In the genomic region with DNA sequence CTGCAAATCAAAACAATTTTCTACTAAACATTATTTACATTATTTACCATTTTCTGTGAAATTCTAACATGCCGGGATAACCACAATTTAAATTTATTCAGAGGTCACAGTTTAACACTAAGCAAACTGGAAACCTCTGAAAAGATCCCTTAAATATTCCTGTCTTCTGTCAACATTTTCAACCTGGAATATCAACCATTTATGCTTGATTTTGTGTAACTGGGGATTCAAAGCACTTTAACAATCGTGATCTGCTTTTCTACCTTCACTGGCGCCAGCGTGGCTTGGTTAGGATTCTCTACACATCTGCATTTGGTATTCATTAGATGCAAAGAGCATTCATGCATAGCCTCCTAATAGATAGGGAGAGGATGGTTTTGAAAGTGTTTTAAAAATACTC, we compare ENCODE assay signal across 1 cellular context.
TF ChIP-seq lines count a peak whose summit lies in the region.

No MANE protein-coding gene starts in this region.

TF ChIP-seq in SK-N-SH treated with all-trans-retinoic acid at 6 μM for 48 hours, 23 proteins besides CTCF, POLR2A, EP300 and RAD21 (continued from another document):
- TF ChIP-seq RARB (CRISPR knock-in tag; IDR thresholded peaks at IDR 0.05): no peak
- TF ChIP-seq, protein P1, sequence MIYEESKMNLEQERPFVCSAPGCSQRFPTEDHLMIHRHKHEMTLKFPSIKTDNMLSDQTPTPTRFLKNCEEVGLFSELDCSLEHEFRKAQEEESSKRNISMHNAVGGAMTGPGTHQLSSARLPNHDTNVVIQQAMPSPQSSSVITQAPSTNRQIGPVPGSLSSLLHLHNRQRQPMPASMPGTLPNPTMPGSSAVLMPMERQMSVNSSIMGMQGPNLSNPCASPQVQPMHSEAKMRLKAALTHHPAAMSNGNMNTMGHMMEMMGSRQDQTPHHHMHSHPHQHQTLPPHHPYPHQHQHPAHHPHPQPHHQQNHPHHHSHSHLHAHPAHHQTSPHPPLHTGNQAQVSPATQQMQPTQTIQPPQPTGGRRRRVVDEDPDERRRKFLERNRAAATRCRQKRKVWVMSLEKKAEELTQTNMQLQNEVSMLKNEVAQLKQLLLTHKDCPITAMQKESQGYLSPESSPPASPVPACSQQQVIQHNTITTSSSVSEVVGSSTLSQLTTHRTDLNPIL (CRISPR knock-in tag; IDR thresholded peaks at IDR 0.05; ENCODE audit: low read depth): no peak
- TF ChIP-seq ZNF70 (CRISPR knock-in tag; IDR thresholded peaks at IDR 0.05): no peak
- TF ChIP-seq GLIS3 (CRISPR knock-in tag; IDR thresholded peaks at IDR 0.05): no peak
